Comparison of ENCODE assay signal across 9 cellular contexts in the genomic region with DNA sequence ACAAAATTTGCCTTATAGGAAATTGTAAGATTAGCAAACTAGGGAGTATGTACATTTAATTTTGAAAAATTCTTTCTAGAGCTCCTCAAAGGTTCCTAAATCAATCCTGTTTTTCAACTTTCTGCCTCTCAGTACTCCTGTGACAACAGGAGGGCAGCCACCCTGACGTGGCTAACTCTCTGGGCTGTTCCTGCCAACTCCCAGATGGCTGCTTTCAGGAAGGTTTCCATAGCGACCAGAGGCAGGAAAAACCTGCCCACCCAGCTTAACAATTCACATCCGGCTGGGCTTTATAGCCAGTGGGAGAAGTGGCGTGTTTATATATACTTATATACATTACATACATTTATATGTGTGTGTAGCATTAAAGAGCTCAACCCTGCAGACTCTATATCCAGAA. TPM values are rescaled to one million over a fixed set of nuclear protein-coding genes. Genes with fewer than 3 reads are reported as not detected.
A peak's percentile ranks its signal among the peaks of the same experiment; 100 is the strongest.
DNase-seq lines count a peak whose midpoint lies in the region; ATAC-seq and TF ChIP-seq lines count a peak whose summit lies in the region.
"Had no signal": no experiment of that assay in that cellular context is flagged by ENCODE, and none has a peak within 500 bp of the region (broad histone marks: within the 10 kb centered on the region; RNA-seq: fewer than 3 reads in every experiment).

No MANE protein-coding gene starts in this region.

- H3K36me3 ChIP-seq in colonic mucosa, result peaks cover 3% of the 10 kb centered on the region

- H3K4me3 ChIP-seq in colonic mucosa, result no peak overlapping the region

- H3K27ac Mint-ChIP-seq in mesothelial cell of epicardium, result peak overlapping the region; percentile 97
- no peak overlapping the region for H3K27ac Mint-ChIP-seq in activated CD4-positive, alpha-beta T cell treated with anti-CD3 and anti-CD28 coated beads, Interleukin-2, amount 10 ng/mL, durations not matched to agents 7 days and 5 days

- intact Hi-C loops in colonic mucosa (cut with DNase I), result no loop called here

- no peak for TF ChIP-seq CTCF in C4-2B (conservative IDR thresholded peaks at IDR 0.05)
- no peak for TF ChIP-seq CTCF in colonic mucosa (IDR thresholded peaks at IDR 0.05)
- TF ChIP-seq CTCF in mesothelial cell of epicardium (IDR thresholded peaks at IDR 0.05; ENCODE audit: unreplicated experiment), result no peak

- H3K4me1 Mint-ChIP-seq in mesothelial cell of epicardium, result peaks cover 37% of the 10 kb centered on the region
- H3K4me1 Mint-ChIP-seq in activated CD4-positive, alpha-beta T cell treated with anti-CD3 and anti-CD28 coated beads, Interleukin-2, amount 10 ng/mL, durations not matched to agents 7 days and 5 days, result peaks cover 61% of the 10 kb centered on the region

- H3K27ac ChIP-seq in C4-2B (peak overlapping the region; percentile 99), colonic mucosa (peak overlapping the region; percentile 55)

- peak in 2 of 3 experiments; percentile 73 to 88 for DNase-seq in NCI-H1417 (lab: John Stamatoyannopoulos, UW)
- peak; percentile 91 for DNase-seq in colonic mucosa
- peak in 1 of 2 experiments; percentile 65 for DNase-seq in mesothelial cell of epicardium (ENCODE audit: low spot score in 2 of 2, unreplicated experiment in 2 of 2)
- no peak for DNase-seq in MV-4-11 (lab: John Stamatoyannopoulos, UW)
- DNase-seq in activated CD4-positive, alpha-beta T cell treated with anti-CD3 and anti-CD28 coated beads, Interleukin-2, amount 10 ng/mL, durations not matched to agents 7 days and 5 days, result no peak
- no peak for DNase-seq in GF-D8 (lab: John Stamatoyannopoulos, UW)

- no peaks in the 10 kb centered on the region for H3K9me3 Mint-ChIP-seq in mesothelial cell of epicardium
- no peaks in the 10 kb centered on the region for H3K9me3 Mint-ChIP-seq in activated CD4-positive, alpha-beta T cell treated with anti-CD3 and anti-CD28 coated beads, Interleukin-2, amount 10 ng/mL, durations not matched to agents 7 days and 5 days
- H3K9me3 Mint-ChIP-seq: memory B cell had no signal

- H3K4me1 ChIP-seq in colonic mucosa, result no peaks in the 10 kb centered on the region

- H3K4me3 Mint-ChIP-seq in mesothelial cell of epicardium, result peak overlapping the region; percentile 25
- H3K4me3 Mint-ChIP-seq in activated CD4-positive, alpha-beta T cell treated with anti-CD3 and anti-CD28 coated beads, Interleukin-2, amount 10 ng/mL, durations not matched to agents 7 days and 5 days, result no peak overlapping the region
- H3K4me3 Mint-ChIP-seq: memory B cell had no signal

- no peak for ATAC-seq in HG03442 (IDR thresholded peaks at IDR 0.05; ENCODE audit: unreplicated experiment)

- no peaks in the 10 kb centered on the region for H3K27me3 ChIP-seq in colonic mucosa

- H3K27me3 Mint-ChIP-seq in mesothelial cell of epicardium (ENCODE audit: low read depth), result no peaks in the 10 kb centered on the region
- no peaks in the 10 kb centered on the region for H3K27me3 Mint-ChIP-seq in activated CD4-positive, alpha-beta T cell treated with anti-CD3 and anti-CD28 coated beads, Interleukin-2, amount 10 ng/mL, durations not matched to agents 7 days and 5 days
- H3K27me3 Mint-ChIP-seq: memory B cell had no signal

- no peaks in the 10 kb centered on the region for H3K9me3 ChIP-seq in colonic mucosa

- H3K36me3 Mint-ChIP-seq in mesothelial cell of epicardium, result peaks cover 4% of the 10 kb centered on the region
- peaks cover 30% of the 10 kb centered on the region for H3K36me3 Mint-ChIP-seq in activated CD4-positive, alpha-beta T cell treated with anti-CD3 and anti-CD28 coated beads, Interleukin-2, amount 10 ng/mL, durations not matched to agents 7 days and 5 days (ENCODE audit: low read depth)

- CTCF ChIA-PET in activated CD4-positive, alpha-beta T cell treated with anti-CD3 and anti-CD28 coated beads, Interleukin-2, amount 10 ng/mL, durations not matched to agents 7 days and 5 days (lab: Charles Lee), result interaction anchor here (0.5 to 1.6 kb wide), 5 partner anchors 14 to 1865 kb away, joined by 3 to 5 read pairs (median 3); no protein-coding TSS in a partner anchor

- POLR2A ChIA-PET in activated CD4-positive, alpha-beta T cell treated with anti-CD3 and anti-CD28 coated beads, Interleukin-2, amount 10 ng/mL, durations not matched to agents 7 days and 5 days (lab: Charles Lee), result no interaction called here

- H3K9ac ChIP-seq in colonic mucosa (ENCODE audit: low read depth in 2 of 2, low read length in 2 of 2), result peak overlapping the region in 1 of 2 donors; percentile 49

RNA-seq across cellular contexts. Expression of a gene that starts 26.5 kb away (rescaled TPM):
- total RNA-seq in colonic mucosa (100 to 1,000 TPM; 108 to 146 TPM), mesothelial cell of epicardium (93.4 to 101 TPM (median 100 TPM) in 3 replicates)
- 10 to 100 TPM; 79.6 to 92.4 TPM for total RNA-seq in activated CD4-positive, alpha-beta T cell treated with anti-CD3 and anti-CD28 coated beads, Interleukin-2, amount 10 ng/mL, durations not matched to agents 7 days and 5 days

RNA-seq across cellular contexts. Expression of a gene that starts 50.6 kb away (rescaled TPM):
- 10 to 100 TPM; 26.4 to 47.0 TPM for total RNA-seq in colonic mucosa
- total RNA-seq in mesothelial cell of epicardium, result 73.4 to 77.8 TPM (median 77.7 TPM) in 3 replicates
- 100 to 1,000 TPM; 124 to 130 TPM for total RNA-seq in activated CD4-positive, alpha-beta T cell treated with anti-CD3 and anti-CD28 coated beads, Interleukin-2, amount 10 ng/mL, durations not matched to agents 7 days and 5 days

Comparison
In these comparisons a context has a peak if more than half of its experiments do, and no peak if none do; other contexts are left out.
1. DNase-seq: peak in NCI-H1417 (2 of 3) and colonic mucosa (single experiment); none in MV-4-11 (single experiment), activated CD4-positive, alpha-beta T cell treated with anti-CD3 and anti-CD28 coated beads, Interleukin-2, amount 10 ng/mL, durations not matched to agents 7 days and 5 days (single experiment) and GF-D8 (single experiment).